12 cellular contexts compared by ENCODE assay signal in the genomic region with DNA sequence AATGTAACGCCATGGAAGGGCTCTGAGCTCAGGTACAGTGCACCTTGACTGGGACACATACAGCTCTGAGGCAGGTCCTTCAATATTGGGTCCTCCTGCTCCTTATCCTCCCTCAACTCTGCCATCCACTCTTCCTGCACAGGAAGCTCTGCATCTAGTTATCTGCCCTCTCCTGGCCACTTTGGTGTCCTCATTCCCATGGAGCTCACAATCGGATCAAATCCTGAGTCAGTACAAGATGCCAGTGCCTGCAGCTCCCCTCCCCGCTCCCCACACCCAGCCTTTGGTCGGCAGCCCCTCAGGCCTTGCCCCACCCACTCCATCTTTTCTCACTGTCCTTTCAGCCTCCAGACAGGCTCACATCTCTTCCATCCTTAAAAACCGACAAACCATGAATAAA. TPM values are rescaled to one million over a fixed set of nuclear protein-coding genes. Genes with fewer than 3 reads are reported as not detected.
DNase-seq lines count a peak whose midpoint lies in the region; ATAC-seq and TF ChIP-seq lines count a peak whose summit lies in the region.
"Had no signal": no experiment of that assay in that cellular context is flagged by ENCODE, and none has a peak within 500 bp of the region (broad histone marks: within the 10 kb centered on the region; RNA-seq: fewer than 3 reads in every experiment).

No MANE protein-coding gene starts in this region.

- H3K9me3 ChIP-seq in A673 (ENCODE audit: low read depth, low read length, poor library complexity, severe bottlenecking): no peaks in the 10 kb centered on the region
- H3K9me3 ChIP-seq: tibial artery had no signal

- H3K4me2 ChIP-seq in GM23338: no peak overlapping the region

- POLR2A ChIA-PET in A673 (lab: Charles Lee; ENCODE audit: low non-redundant PET): no interaction called here

- no peaks in the 10 kb centered on the region for H3K36me3 ChIP-seq in A673 (ENCODE audit: insufficient read depth, low read length, poor library complexity, severe bottlenecking)
- H3K36me3 ChIP-seq in GM23338 (ENCODE audit: insufficient read depth): no peaks in the 10 kb centered on the region
- no peaks in the 10 kb centered on the region for H3K36me3 ChIP-seq in kidney epithelial cell (ENCODE audit: control insufficient read depth, insufficient read depth, low read length)

- H3K27me3 Mint-ChIP-seq in GM23338 (ENCODE audit: insufficient read depth, low read depth, poor library complexity): peaks cover 4% of the 10 kb centered on the region
- H3K27me3 Mint-ChIP-seq: activated naive CD8-positive, alpha-beta T cell treated with anti-CD3 and anti-CD28 coated beads for 36 hours had no signal

- H3K27ac ChIP-seq in A673 (ENCODE audit: low read depth, low read length, poor library complexity, severe bottlenecking): no peak overlapping the region
- no peak overlapping the region for H3K27ac ChIP-seq in GM23338 (ENCODE audit: low read depth)
- no peak overlapping the region for H3K27ac ChIP-seq in caudate nucleus (ENCODE audit: low read depth, low read length)
- H3K27ac ChIP-seq: SK-N-MC, tibial artery had no signal

- no peak overlapping the region for H3K27ac Mint-ChIP-seq in GM23338
- H3K27ac Mint-ChIP-seq: activated naive CD8-positive, alpha-beta T cell treated with anti-CD3 and anti-CD28 coated beads for 36 hours had no signal

- peaks cover 39% of the 10 kb centered on the region for H3K36me3 Mint-ChIP-seq in GM23338 (ENCODE audit: low read depth)
- H3K36me3 Mint-ChIP-seq: activated naive CD8-positive, alpha-beta T cell treated with anti-CD3 and anti-CD28 coated beads for 36 hours had no signal

- H3K9me3 Mint-ChIP-seq in GM23338: peaks cover 18% of the 10 kb centered on the region
- H3K9me3 Mint-ChIP-seq: activated naive CD8-positive, alpha-beta T cell treated with anti-CD3 and anti-CD28 coated beads for 36 hours had no signal

- TF ChIP-seq CTCF in A673 (conservative IDR thresholded peaks at IDR 0.05; ENCODE audit: low read depth, low read length): peak; percentile 54
- TF ChIP-seq CTCF in GM23338 (conservative IDR thresholded peaks at IDR 0.05; ENCODE audit: low read depth in 2 of 2): peak; percentile 44 to 70; a peak in 3 of 4 replicates
- TF ChIP-seq CTCF in WI38 (IDR thresholded peaks at IDR 0.05; ENCODE audit: low read depth, low read length): peak; percentile 31; the same call in 1 of the 2 replicates
- TF ChIP-seq CTCF in kidney epithelial cell (IDR thresholded peaks at IDR 0.05; ENCODE audit: insufficient read depth, low read length, poor library complexity, severe bottlenecking): peak; percentile 26

- H4K20me1 ChIP-seq in GM23338 (replicated peaks; ENCODE audit: insufficient read depth): 0 out of 2 replicates have a peak, but pooled peaks cover 4% of the 10 kb centered on the region

- intact Hi-C loops in A673 (cut with micrococcal nuclease; ENCODE audit: unreplicated experiment): no loop called here

- H3K4me3 Mint-ChIP-seq in GM23338: no peak overlapping the region
- H3K4me3 Mint-ChIP-seq: activated naive CD8-positive, alpha-beta T cell treated with anti-CD3 and anti-CD28 coated beads for 36 hours had no signal

- H3K4me1 ChIP-seq in A673 (ENCODE audit: insufficient read depth, low read length, poor library complexity, severe bottlenecking) (peaks cover 19% of the 10 kb centered on the region), GM23338 (ENCODE audit: insufficient read depth) (no peaks in the 10 kb centered on the region)

- CTCF ChIA-PET in A673 (lab: Charles Lee): interaction anchor here (0.6 kb wide), 2 partner anchors 32 to 153 kb away, joined by 3 read pairs; no protein-coding TSS in a partner anchor

- BruUV-seq in A673 (replicated peaks; lab: Mats Ljungman, UMichigan): no TSS peak

- peak; percentile 90 for ATAC-seq in GM23338

- H3K9me2 ChIP-seq in GM23338 (ENCODE audit: insufficient read depth): no peaks in the 10 kb centered on the region

- no peaks in the 10 kb centered on the region for H3F3A ChIP-seq in GM23338 (replicated peaks; ENCODE audit: low read depth)

- DNase-seq in A673 (ENCODE audit: low spot score): no peak
- peak; percentile 78 for DNase-seq in GM23338 (ENCODE audit: low spot score)
- DNase-seq in kidney epithelial cell (ENCODE audit: low read depth): no peak
- no peak for DNase-seq in inferior parietal cortex (ENCODE audit: extremely low spot score)
- DNase-seq in stimulated activated CD4-positive, alpha-beta T cell treated with anti-CD3 and anti-CD28 coated beads, Interleukin-4, amount 100 ng/mL, for 4 hours: no peak
- DNase-seq in activated CD4-positive, alpha-beta T cell treated with anti-CD3 and anti-CD28 coated beads, Interleukin-2, amount 50 U/mL, for 1 hour: no peak
- DNase-seq in caudate nucleus (lab: John Stamatoyannopoulos, UW): no peak
- DNase-seq: activated naive CD8-positive, alpha-beta T cell treated with anti-CD3 and anti-CD28 coated beads for 36 hours; GF-D8; tibial artery had no signal

- no peak overlapping the region for H2AFZ ChIP-seq in GM23338

- H3K4me3 ChIP-seq in A673 (ENCODE audit: low read depth, low read length, poor library complexity, severe bottlenecking) (no peak overlapping the region), GM23338 (no peak overlapping the region), WI38 (ENCODE audit: low read depth, low read length) (no peak overlapping the region), kidney epithelial cell (ENCODE audit: low read depth, low read length) (no peak overlapping the region)
- H3K4me3 ChIP-seq: SK-N-MC, tibial artery had no signal

- H3K27me3 ChIP-seq in A673 (replicated peaks; ENCODE audit: insufficient read depth, low read depth, low read length, poor library complexity): no peaks in the 10 kb centered on the region
- H3K27me3 ChIP-seq in GM23338 (ENCODE audit: insufficient read depth): no peaks in the 10 kb centered on the region
- no peaks in the 10 kb centered on the region for H3K27me3 ChIP-seq in kidney epithelial cell (ENCODE audit: control insufficient read depth, insufficient read depth, low read length)
- H3K27me3 ChIP-seq: tibial artery had no signal

- no peaks in the 10 kb centered on the region for H3K79me2 ChIP-seq in GM23338 (replicated peaks; ENCODE audit: insufficient read depth)

- H3K4me1 Mint-ChIP-seq in GM23338: peaks cover 4% of the 10 kb centered on the region; the same call in 2 of the 3 replicates

TF ChIP-seq in GM23338, 12 proteins besides CTCF, POLR2A, EP300 and RAD21 (continues in another document):
- TF ChIP-seq STAT1 (IDR thresholded peaks at IDR 0.05; ENCODE audit: unreplicated experiment) (no peak), EZH2phosphoT487 (IDR thresholded peaks at IDR 0.05; ENCODE audit: unreplicated experiment) (no peak), EZH2 (IDR thresholded peaks at IDR 0.05; ENCODE audit: low read depth, unreplicated experiment) (no peak), ZNF114 (CRISPR knock-in tag; IDR thresholded peaks at IDR 0.05) (no peak), NANOG (IDR thresholded peaks at IDR 0.05; ENCODE audit: borderline replicate concordance) (no peak), CREB1 (CRISPR knock-in tag; IDR thresholded peaks at IDR 0.05; ENCODE audit: low read depth) (no peak)
- TF ChIP-seq, protein P1, sequence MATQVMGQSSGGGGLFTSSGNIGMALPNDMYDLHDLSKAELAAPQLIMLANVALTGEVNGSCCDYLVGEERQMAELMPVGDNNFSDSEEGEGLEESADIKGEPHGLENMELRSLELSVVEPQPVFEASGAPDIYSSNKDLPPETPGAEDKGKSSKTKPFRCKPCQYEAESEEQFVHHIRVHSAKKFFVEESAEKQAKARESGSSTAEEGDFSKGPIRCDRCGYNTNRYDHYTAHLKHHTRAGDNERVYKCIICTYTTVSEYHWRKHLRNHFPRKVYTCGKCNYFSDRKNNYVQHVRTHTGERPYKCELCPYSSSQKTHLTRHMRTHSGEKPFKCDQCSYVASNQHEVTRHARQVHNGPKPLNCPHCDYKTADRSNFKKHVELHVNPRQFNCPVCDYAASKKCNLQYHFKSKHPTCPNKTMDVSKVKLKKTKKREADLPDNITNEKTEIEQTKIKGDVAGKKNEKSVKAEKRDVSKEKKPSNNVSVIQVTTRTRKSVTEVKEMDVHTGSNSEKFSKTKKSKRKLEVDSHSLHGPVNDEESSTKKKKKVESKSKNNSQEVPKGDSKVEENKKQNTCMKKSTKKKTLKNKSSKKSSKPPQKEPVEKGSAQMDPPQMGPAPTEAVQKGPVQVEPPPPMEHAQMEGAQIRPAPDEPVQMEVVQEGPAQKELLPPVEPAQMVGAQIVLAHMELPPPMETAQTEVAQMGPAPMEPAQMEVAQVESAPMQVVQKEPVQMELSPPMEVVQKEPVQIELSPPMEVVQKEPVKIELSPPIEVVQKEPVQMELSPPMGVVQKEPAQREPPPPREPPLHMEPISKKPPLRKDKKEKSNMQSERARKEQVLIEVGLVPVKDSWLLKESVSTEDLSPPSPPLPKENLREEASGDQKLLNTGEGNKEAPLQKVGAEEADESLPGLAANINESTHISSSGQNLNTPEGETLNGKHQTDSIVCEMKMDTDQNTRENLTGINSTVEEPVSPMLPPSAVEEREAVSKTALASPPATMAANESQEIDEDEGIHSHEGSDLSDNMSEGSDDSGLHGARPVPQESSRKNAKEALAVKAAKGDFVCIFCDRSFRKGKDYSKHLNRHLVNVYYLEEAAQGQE (IDR thresholded peaks at IDR 0.05; ENCODE audit: unreplicated experiment): no peak

RNA-seq across cellular contexts. Expression of a gene that starts 58.0 kb away (rescaled TPM):
- total RNA-seq in A673 (2021) (69.3 and 71.8 TPM in 2 replicates), kidney epithelial cell (89.0 and 97.5 TPM in 2 replicates)
- 57.4 and 59.6 TPM in 2 replicates for total RNA-seq in GM23338 (2014; rRNA removed; shearing (Covaris generic))
- polyA plus RNA-seq in GM23338 (2016; fragmentation: Nextera tagmentation; extraction: Ambion mirVana): 160 and 178 TPM in 2 replicates
